8 cellular contexts compared by ENCODE assay signal in the genomic region with DNA sequence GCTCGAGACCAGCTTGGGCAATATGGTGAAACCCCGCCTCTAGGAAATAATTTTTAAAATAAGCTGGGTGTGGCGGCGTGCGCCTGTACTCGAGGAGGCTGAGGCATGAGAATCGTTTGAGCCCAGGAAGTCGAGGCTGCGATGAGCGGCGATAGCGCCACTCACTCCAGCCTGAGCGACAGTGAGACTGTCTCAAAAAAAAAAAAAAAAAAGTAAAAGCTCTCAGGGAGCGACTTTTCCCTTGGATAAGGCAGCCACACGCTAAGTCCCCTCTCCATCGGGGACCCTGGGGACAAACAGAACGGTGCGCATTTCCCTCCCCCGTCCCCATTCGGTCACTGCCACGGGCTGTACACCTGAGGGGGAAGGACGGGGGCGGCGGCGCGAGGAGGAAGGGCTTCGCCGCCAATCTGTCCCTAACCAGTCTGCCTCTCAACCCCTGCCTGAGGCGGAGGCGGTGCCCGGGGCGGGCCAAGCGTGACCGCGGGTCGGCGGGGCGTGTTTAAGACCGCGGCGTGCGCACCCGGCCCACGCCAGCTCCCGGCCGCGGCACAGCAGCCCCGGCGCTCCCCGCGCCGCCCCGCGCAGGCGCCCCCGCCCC. TPM values are rescaled to one million over a fixed set of nuclear protein-coding genes. Genes with fewer than 3 reads are reported as not detected.
DNase-seq lines count a peak whose midpoint lies in the region; ATAC-seq, FAIRE-seq and TF ChIP-seq lines count a peak whose summit lies in the region.

A gene (plus strand): TSS at position 531 of the 601 bp plus-strand sequence. CDS start 107 bp downstream, outside the sequence.

- no peaks in the 10 kb centered on the region for H4K20me1 ChIP-seq in keratinocyte (ENCODE audit: control insufficient read depth, extremely low read depth, insufficient read depth, low read length)

- no peak for TF ChIP-seq CTCF in keratinocyte (optimal IDR thresholded peaks at IDR 0.05 in 1 of 3, IDR thresholded peaks at IDR 0.05 in 1 of 3, conservative IDR thresholded peaks at IDR 0.05 in 1 of 3; ENCODE audit: extremely low read depth in 1 of 3, insufficient read depth in 2 of 3, low read length in 3 of 3)

- H3K27ac ChIP-seq in caudate nucleus (ENCODE audit: low read depth, low read length) = peak within 1 kb of the TSS; percentile 58
- no peak within 1 kb of the TSS for H3K27ac ChIP-seq in keratinocyte (ENCODE audit: control insufficient read depth, insufficient read depth, low read length)

- dilution Hi-C loops in keratinocyte (cut with MboI; ENCODE audit: extremely low pct_ligation_motif_present, low sequenced_read_pairs) = no loop called here

- peak within 1 kb of the TSS; percentile 15 for H3K9ac ChIP-seq in keratinocyte (ENCODE audit: control insufficient read depth, extremely low read depth, insufficient read depth, low read length)

- DNase-seq in D341Med (ENCODE audit: low spot score) (peak; percentile 78), LoVo (ENCODE audit: low spot score) (peak; percentile 72), caudate nucleus (lab: John Stamatoyannopoulos, UW) (peak in 28 of 61 donors; percentile 6 to 79 (median 27)), keratinocyte (ENCODE audit: low read depth, low spot score) (no peak)
- peak; percentile 11 to 48 (median 37) for DNase-seq in activated CD4-positive, CD25-positive, alpha-beta regulatory T cell (lab: John Stamatoyannopoulos, UW)
- DNase-seq in stimulated activated CD4-positive, alpha-beta T cell treated with anti-CD3 and anti-CD28 coated beads, Interleukin-15, amount 100 ng/mL, for 1 hour (ENCODE audit: low read depth in 1 of 2, low spot score in 1 of 2) = peak; percentile 21 to 61

- no peaks in the 10 kb centered on the region for H3K79me2 ChIP-seq in keratinocyte (ENCODE audit: control insufficient read depth, insufficient read depth, low read length)

- H3K27me3 ChIP-seq in keratinocyte (ENCODE audit: control insufficient read depth, extremely low read depth, insufficient read depth, low read length) = peaks cover 28% of the 10 kb centered on the region

- peaks cover 14% of the 10 kb centered on the region for H3K4me1 ChIP-seq in keratinocyte (ENCODE audit: control insufficient read depth, extremely low read depth, insufficient read depth, low read length)

- no peak for FAIRE-seq in keratinocyte (lab: Jason Lieb, UNC)

- peak within 1 kb of the TSS; percentile 50 for H2AFZ ChIP-seq in keratinocyte (ENCODE audit: control insufficient read depth, low read length)

- H3K9me1 ChIP-seq in keratinocyte (ENCODE audit: control insufficient read depth, extremely low read depth, insufficient read depth, low read length) = no peaks in the 10 kb centered on the region

- ATAC-seq in GM21526 (IDR thresholded peaks at IDR 0.05; ENCODE audit: low FRiP score, unreplicated experiment) (peak; percentile 68), HG02938 (IDR thresholded peaks at IDR 0.05; ENCODE audit: unreplicated experiment) (no peak)

- H3K4me2 ChIP-seq in keratinocyte (ENCODE audit: control insufficient read depth, extremely low read depth, insufficient read depth, low read depth, low read length) = peak within 1 kb of the TSS; percentile 84

- H3K4me3 ChIP-seq in keratinocyte (ENCODE audit: control insufficient read depth in 2 of 3, extremely low read depth in 1 of 3, insufficient read depth in 2 of 3, low read depth in 1 of 3, low read length in 3 of 3) = peak within 1 kb of the TSS; percentile 27 to 62 (median 30)

- no peaks in the 10 kb centered on the region for H3K9me3 ChIP-seq in keratinocyte (ENCODE audit: control insufficient read depth, low read depth, low read length)

- H3K36me3 ChIP-seq in keratinocyte (ENCODE audit: control insufficient read depth in 2 of 2, extremely low read depth in 1 of 2, insufficient read depth in 2 of 2, low read length in 2 of 2) = no peaks in the 10 kb centered on the region

RNA-seq across cellular contexts. Expression of the gene that starts here (rescaled TPM):
- 0.32 to 0.88 TPM (median 0.50 TPM) in 3 replicates for polyA plus RNA-seq in keratinocyte
- polyA plus RNA-seq in keratinocyte (2011; ENCODE audit: low read depth) = not detected
- 0.39 and 0.45 TPM in 2 replicates for polyA plus RNA-seq in keratinocyte (2011; cell fraction: cytosol; rRNA removed)
- polyA plus RNA-seq in keratinocyte (2011; cell fraction: nucleus; rRNA removed) = 0.47 TPM in 1 of 2 replicates, not detected in the other
- polyA plus RNA-seq in keratinocyte (2012; ENCODE audit: low replicate concordance) = 0.34 and 0.45 TPM in 2 replicates
- 0.70 to 1.4 TPM (median 1.1 TPM) in 3 replicates for polyA minus RNA-seq in keratinocyte
- not detected for polyA minus RNA-seq in keratinocyte (2011; cell fraction: cytosol; rRNA and poly(A)+ RNA removed)
- 0.53 TPM in 1 of 2 replicates, not detected in the other for polyA minus RNA-seq in keratinocyte (2011; cell fraction: nucleus; rRNA and poly(A)+ RNA removed)
